Comparison of ENCODE assay signal across 8 cellular contexts in the genomic region with DNA sequence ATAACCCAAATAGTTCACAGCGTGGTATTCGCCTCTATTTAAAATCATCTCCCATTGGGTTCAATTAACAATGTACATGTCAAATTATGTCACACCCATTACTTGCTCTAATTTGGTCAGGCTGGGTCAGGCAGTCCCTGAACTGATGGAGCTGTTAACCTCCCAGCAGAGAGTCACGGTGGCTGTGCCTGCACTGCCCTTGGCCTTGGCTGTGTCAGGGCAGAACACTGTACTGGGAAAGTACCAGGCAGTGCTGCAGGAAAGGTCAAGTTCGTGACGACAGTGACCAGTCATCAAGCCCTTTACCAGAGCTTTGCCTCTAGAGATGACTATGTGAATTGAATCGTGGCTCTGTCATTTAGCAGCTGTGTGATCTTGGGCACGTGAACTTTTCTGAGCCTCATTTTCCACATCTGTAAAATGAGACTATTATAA.
A peak's percentile ranks its signal among the peaks of the same experiment; 100 is the strongest.
DNase-seq lines count a peak whose midpoint lies in the region; ATAC-seq and TF ChIP-seq lines count a peak whose summit lies in the region.

No MANE protein-coding gene starts in this region.

- no peaks in the 10 kb centered on the region for H3K27me3 Mint-ChIP-seq in CD4-positive, alpha-beta T cell

- H2AFZ ChIP-seq in neuronal stem cell (ENCODE audit: low read length), result no peak overlapping the region

- no peak overlapping the region for H3K23ac ChIP-seq in neuronal stem cell (ENCODE audit: low read depth, low read length, poor library complexity)

- no peak overlapping the region for H3K4me3 Mint-ChIP-seq in CD4-positive, alpha-beta T cell

- no peak overlapping the region for H4K91ac ChIP-seq in neuronal stem cell (ENCODE audit: low read depth, low read length, poor library complexity)

- H3K27ac Mint-ChIP-seq in CD4-positive, alpha-beta T cell, result no peak overlapping the region

- H3K4ac ChIP-seq in neuronal stem cell (ENCODE audit: low read length), result no peak overlapping the region

- no peak overlapping the region for H3K9ac ChIP-seq in neuronal stem cell (ENCODE audit: low read depth, low read length, poor library complexity)

- H3K9me3 ChIP-seq in spleen (no peaks in the 10 kb centered on the region), neuronal stem cell (replicated peaks in 1 of 2; ENCODE audit: control insufficient read depth in 2 of 2, insufficient read depth in 1 of 2, low read depth in 1 of 2, low read length in 2 of 2) (no peaks in the 10 kb centered on the region)
- H3K9me3 ChIP-seq in CD4-positive, alpha-beta T cell (ENCODE audit: control insufficient read depth, low read length), result no peaks in the 10 kb centered on the region

- H2BK12ac ChIP-seq in neuronal stem cell (ENCODE audit: low read length), result no peak overlapping the region

- no peak overlapping the region for H3K14ac ChIP-seq in neuronal stem cell (ENCODE audit: low read length)

- POLR2A ChIA-PET in CD4-positive, alpha-beta T cell (lab: Charles Lee), result interaction anchor here (4.7 kb wide), 1 partner anchor 21 kb away, joined by 17 read pairs; no protein-coding TSS in a partner anchor

- peaks cover 5 to 35% (median 19%) of the 10 kb centered on the region in 6 donors for H3K4me1 ChIP-seq in spleen
- peaks cover 3 to 11% of the 10 kb centered on the region in 2 donors for H3K4me1 ChIP-seq in neuronal stem cell (ENCODE audit: control insufficient read depth in 2 of 2, insufficient read depth in 1 of 2, low read depth in 1 of 2, low read length in 2 of 2)

- H2BK5ac ChIP-seq in neuronal stem cell (ENCODE audit: low read length), result no peak overlapping the region

- H4K8ac ChIP-seq in neuronal stem cell (ENCODE audit: low read depth, low read length), result no peak overlapping the region

- CTCF ChIA-PET in CD4-positive, alpha-beta T cell (lab: Charles Lee), result interaction anchor here (1.1 kb wide), 1 partner anchor 16 kb away, joined by 3 read pairs; no protein-coding TSS in a partner anchor

- no peaks in the 10 kb centered on the region for H3K36me3 Mint-ChIP-seq in CD4-positive, alpha-beta T cell (ENCODE audit: low read depth)

- no peaks in the 10 kb centered on the region for H3K79me1 ChIP-seq in neuronal stem cell (ENCODE audit: low read depth, low read length)

- H3K36me3 ChIP-seq in brain microvascular endothelial cell (replicated peaks) (no peaks in the 10 kb centered on the region), spleen (no peaks in the 10 kb centered on the region), neuronal stem cell (replicated peaks in 1 of 2; ENCODE audit: control insufficient read depth in 2 of 2, insufficient read depth in 2 of 2, low read length in 2 of 2) (no peaks in the 10 kb centered on the region)

- in situ Hi-C loops in brain microvascular endothelial cell (cut with HindIII; ENCODE audit: low pct_ligation_motif_present, low sequenced_read_pairs), result loop anchor here (25.0 kb wide), 1 partner anchor 131 kb away; a partner anchor contains a TSS

- intact Hi-C loops in spleen (cut with DNase I; ENCODE audit: low total_unique reads), result no loop called here
- intact Hi-C loops in CD4-positive, alpha-beta T cell (cut with DNase I, micrococcal nuclease), result no loop called here

- WGBS in spleen, 5 donors, result 36 to 76% (median 56%) methylated on average over 7 of the region's 7 CpGs
- no CpG with 5 or more reads among the region's 7 CpGs for WGBS in neuronal stem cell (ENCODE audit: extremely low coverage in 2 of 2, insufficient read length in 2 of 2, insufficient replicate concordance in 1 of 2), 2 donors

- H2AK5ac ChIP-seq in neuronal stem cell (ENCODE audit: low read depth, low read length), result no peak overlapping the region

- H2BK15ac ChIP-seq in neuronal stem cell (ENCODE audit: low read length), result no peak overlapping the region

- peaks cover 13% of the 10 kb centered on the region for H3K4me1 Mint-ChIP-seq in CD4-positive, alpha-beta T cell (ENCODE audit: low read depth)

- no peak for TF ChIP-seq CTCF in brain microvascular endothelial cell (IDR thresholded peaks at IDR 0.05; ENCODE audit: low read depth, low read length, missing control alignments)
- TF ChIP-seq CTCF in spleen (IDR thresholded peaks at IDR 0.05 in 8 of 11, conservative IDR thresholded peaks at IDR 0.05 in 3 of 11), result peak in 3 of 11 experiments; percentile 13 to 23 (median 15)
- no peak for TF ChIP-seq CTCF in CD4-positive, alpha-beta T cell (IDR thresholded peaks at IDR 0.05)

- peak overlapping the region; percentile 22 for H3K27ac ChIP-seq in brain microvascular endothelial cell
- peak overlapping the region in 7 of 8 donors; percentile 28 to 58 (median 50) for H3K27ac ChIP-seq in spleen
- H3K27ac ChIP-seq in neuronal stem cell (replicated peaks; ENCODE audit: low read length), result no peak overlapping the region
- no peak overlapping the region for H3K27ac ChIP-seq in CD4-positive, alpha-beta T cell (ENCODE audit: low read depth, low read length)

- no peak overlapping the region for H3K18ac ChIP-seq in neuronal stem cell (ENCODE audit: low read length)

- no peak overlapping the region for H2BK120ac ChIP-seq in neuronal stem cell (ENCODE audit: low read depth, low read length)

- no peak overlapping the region for H3K4me2 ChIP-seq in neuronal stem cell (ENCODE audit: insufficient read depth, low read length, poor library complexity, severe bottlenecking)

- TF ChIP-seq POLR2A in spleen (IDR thresholded peaks at IDR 0.05), result no peak

- H3K4me3 ChIP-seq in brain microvascular endothelial cell (ENCODE audit: low read depth, low read length) (no peak overlapping the region), spleen (no peak overlapping the region), neuronal stem cell (ENCODE audit: low read length in 2 of 2) (no peak overlapping the region)

- no peaks in the 10 kb centered on the region for H3K27me3 ChIP-seq in brain microvascular endothelial cell (replicated peaks)
- no peaks in the 10 kb centered on the region for H3K27me3 ChIP-seq in spleen (replicated peaks in 1 of 7)
- H3K27me3 ChIP-seq in neuronal stem cell (ENCODE audit: control insufficient read depth in 3 of 3, insufficient read depth in 3 of 3, low read depth in 1 of 3, low read length in 3 of 3), result peaks cover 0 to 13% (median under 1%) of the 10 kb centered on the region in 3 experiments
- H3K27me3 ChIP-seq in CD4-positive, alpha-beta T cell (ENCODE audit: control insufficient read depth, insufficient read depth, low read length), result no peaks in the 10 kb centered on the region

- H3K9me3 Mint-ChIP-seq in CD4-positive, alpha-beta T cell, result no peaks in the 10 kb centered on the region

- DNase-seq in GM04503 (ENCODE audit: low read depth) (peak; percentile 69), brain microvascular endothelial cell (peak; percentile 90), spleen (peak; percentile 81), neuronal stem cell (ENCODE audit: low spot score) (no peak), HuH-7.5 (ENCODE audit: low spot score) (no peak)
- no peak for DNase-seq in CD4-positive, alpha-beta T cell

- ATAC-seq in GM19397 (IDR thresholded peaks at IDR 0.05; ENCODE audit: unreplicated experiment) (peak; percentile 92), HG03378 (IDR thresholded peaks at IDR 0.05; ENCODE audit: unreplicated experiment) (peak; percentile 98)
- ATAC-seq in CD4-positive, alpha-beta T cell (ENCODE audit: poor library complexity), result no peak

Comparison
In these comparisons a context has a peak if more than half of its experiments do, and no peak if none do; other contexts are left out.
1. DNase-seq: peak in GM04503 (single experiment), brain microvascular endothelial cell (single experiment) and spleen (single experiment); none in neuronal stem cell (single experiment), HuH-7.5 (single experiment) and CD4-positive, alpha-beta T cell (0 of 10).
2. H3K27ac ChIP-seq: peak in brain microvascular endothelial cell (single experiment) and spleen (7 of 8); none in neuronal stem cell (single experiment) and CD4-positive, alpha-beta T cell (single experiment).